1 cellular context compared by ENCODE assay signal in genomic region chr2:30512243-30512866, GRCh38.
TF ChIP-seq lines count a peak whose summit lies in the region.

No MANE protein-coding gene starts in this region.

TF ChIP-seq in WTC11, 78 proteins besides CTCF, POLR2A, EP300 and RAD21 (continued from another document):
- TF ChIP-seq, protein P1, sequence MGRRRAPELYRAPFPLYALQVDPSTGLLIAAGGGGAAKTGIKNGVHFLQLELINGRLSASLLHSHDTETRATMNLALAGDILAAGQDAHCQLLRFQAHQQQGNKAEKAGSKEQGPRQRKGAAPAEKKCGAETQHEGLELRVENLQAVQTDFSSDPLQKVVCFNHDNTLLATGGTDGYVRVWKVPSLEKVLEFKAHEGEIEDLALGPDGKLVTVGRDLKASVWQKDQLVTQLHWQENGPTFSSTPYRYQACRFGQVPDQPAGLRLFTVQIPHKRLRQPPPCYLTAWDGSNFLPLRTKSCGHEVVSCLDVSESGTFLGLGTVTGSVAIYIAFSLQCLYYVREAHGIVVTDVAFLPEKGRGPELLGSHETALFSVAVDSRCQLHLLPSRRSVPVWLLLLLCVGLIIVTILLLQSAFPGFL (CRISPR knock-in tag; IDR thresholded peaks at IDR 0.05; ENCODE audit: borderline replicate concordance): no peak
- TF ChIP-seq SP1 (CRISPR knock-in tag; conservative IDR thresholded peaks at IDR 0.05) (no peak), MYBL2 (CRISPR knock-in tag; IDR thresholded peaks at IDR 0.05) (no peak), ZNF317 (CRISPR knock-in tag; IDR thresholded peaks at IDR 0.05; ENCODE audit: borderline replicate concordance, low read depth) (no peak), GTF2I (CRISPR knock-in tag; conservative IDR thresholded peaks at IDR 0.05) (no peak), ATF1 (CRISPR knock-in tag; IDR thresholded peaks at IDR 0.05) (no peak), JAZF1 (CRISPR knock-in tag; IDR thresholded peaks at IDR 0.05) (no peak), OVOL2 (CRISPR knock-in tag; IDR thresholded peaks at IDR 0.05; ENCODE audit: borderline replicate concordance) (no peak), ZBTB43 (CRISPR knock-in tag; IDR thresholded peaks at IDR 0.05) (no peak), NR3C1 (CRISPR knock-in tag; conservative IDR thresholded peaks at IDR 0.05; ENCODE audit: low read depth) (no peak)
- TF ChIP-seq, protein P2, sequence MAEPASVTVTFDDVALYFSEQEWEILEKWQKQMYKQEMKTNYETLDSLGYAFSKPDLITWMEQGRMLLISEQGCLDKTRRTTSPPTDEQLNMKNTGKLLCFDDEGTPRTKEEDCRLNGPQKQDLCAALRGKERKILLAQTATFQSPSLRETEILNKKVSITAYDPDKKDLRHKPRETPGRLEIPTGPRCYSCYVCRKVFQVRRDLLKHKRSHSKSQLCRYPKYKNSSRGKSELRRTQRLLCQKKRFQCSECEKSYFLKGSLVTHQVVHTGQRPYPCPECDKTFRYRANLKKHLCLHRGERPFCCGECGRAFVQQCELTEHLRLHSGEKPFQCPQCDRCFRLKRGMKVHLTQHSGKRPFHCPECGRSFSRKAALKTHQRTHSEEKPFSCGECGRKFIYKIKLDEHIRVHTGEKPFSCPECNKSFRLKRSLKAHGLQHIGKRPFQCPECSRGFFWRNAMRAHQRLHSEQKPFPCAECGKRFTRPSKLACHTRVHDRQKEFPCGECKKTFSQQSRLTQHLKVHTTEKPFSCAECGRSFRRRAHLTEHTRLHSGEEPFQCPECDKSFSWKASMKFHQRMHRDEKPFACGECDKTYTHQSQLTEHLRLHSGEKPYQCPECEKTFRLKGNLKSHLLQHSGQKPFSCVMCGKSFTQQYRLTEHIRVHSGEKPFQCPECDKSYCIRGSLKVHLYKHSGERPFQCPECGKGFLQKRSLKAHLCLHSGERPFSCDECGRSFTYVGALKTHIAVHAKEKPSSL (CRISPR knock-in tag; conservative IDR thresholded peaks at IDR 0.05): no peak
TF ChIP-seq in WTC11: peak in this region for 0.
